1 cellular context compared by ENCODE assay signal in the genomic region with DNA sequence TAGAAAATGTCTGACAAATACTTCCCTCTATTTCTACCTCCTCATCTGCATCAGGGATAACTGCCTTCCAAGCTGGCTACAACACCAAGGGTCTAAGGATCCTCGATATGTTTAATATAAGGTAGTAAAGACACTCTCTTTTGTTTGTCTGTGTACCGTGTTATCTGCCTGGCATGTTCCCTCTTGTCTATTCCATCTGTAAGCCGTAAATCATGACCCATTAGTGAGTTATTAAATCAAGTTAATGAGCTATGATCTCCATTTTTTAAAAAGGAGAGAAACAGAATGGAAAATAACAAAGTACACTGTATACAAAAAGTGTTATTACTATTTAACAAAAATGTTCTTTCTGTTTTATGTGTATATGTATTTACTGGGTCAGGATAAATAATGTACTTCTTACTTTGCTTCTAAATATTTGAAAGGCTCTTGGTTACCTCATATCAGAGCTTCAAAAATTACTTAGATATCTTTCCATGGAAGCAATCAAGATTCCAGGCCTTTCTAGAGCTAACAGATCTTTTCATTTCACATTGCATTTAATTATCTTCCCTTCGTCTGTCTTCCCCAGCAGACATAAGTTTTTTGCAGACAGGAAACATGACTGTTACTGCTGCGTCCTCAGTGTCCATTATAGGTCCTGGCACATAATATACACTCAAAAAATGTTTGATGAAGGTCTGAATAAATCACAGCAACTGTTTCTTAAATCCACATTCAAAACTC.
TF ChIP-seq lines count a peak whose summit lies in the region.

No MANE protein-coding gene starts in this region.

TF ChIP-seq in SK-N-SH, 30 proteins besides CTCF, POLR2A, EP300 and RAD21 (continued from another document):
- no peak for TF ChIP-seq SMC3 (IDR thresholded peaks at IDR 0.05; ENCODE audit: low read depth, low read length)
- TF ChIP-seq MEF2A (IDR thresholded peaks at IDR 0.05; ENCODE audit: borderline replicate concordance, low read depth) = no peak
- no peak for TF ChIP-seq TCF12 (IDR thresholded peaks at IDR 0.05)
- TF ChIP-seq, protein P1, sequence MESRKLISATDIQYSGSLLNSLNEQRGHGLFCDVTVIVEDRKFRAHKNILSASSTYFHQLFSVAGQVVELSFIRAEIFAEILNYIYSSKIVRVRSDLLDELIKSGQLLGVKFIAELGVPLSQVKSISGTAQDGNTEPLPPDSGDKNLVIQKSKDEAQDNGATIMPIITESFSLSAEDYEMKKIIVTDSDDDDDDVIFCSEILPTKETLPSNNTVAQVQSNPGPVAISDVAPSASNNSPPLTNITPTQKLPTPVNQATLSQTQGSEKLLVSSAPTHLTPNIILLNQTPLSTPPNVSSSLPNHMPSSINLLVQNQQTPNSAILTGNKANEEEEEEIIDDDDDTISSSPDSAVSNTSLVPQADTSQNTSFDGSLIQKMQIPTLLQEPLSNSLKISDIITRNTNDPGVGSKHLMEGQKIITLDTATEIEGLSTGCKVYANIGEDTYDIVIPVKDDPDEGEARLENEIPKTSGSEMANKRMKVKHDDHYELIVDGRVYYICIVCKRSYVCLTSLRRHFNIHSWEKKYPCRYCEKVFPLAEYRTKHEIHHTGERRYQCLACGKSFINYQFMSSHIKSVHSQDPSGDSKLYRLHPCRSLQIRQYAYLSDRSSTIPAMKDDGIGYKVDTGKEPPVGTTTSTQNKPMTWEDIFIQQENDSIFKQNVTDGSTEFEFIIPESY (IDR thresholded peaks at IDR 0.05; ENCODE audit: borderline replicate concordance, low read depth) = no peak
- no peak for TF ChIP-seq RFX5 (IDR thresholded peaks at IDR 0.05; ENCODE audit: low read length)
- TF ChIP-seq TAF1 (IDR thresholded peaks at IDR 0.05; ENCODE audit: borderline replicate concordance, low read depth, low read length) = no peak
- TF ChIP-seq GATA2 (CRISPR knock-in tag; IDR thresholded peaks at IDR 0.05) = peak; percentile 82
- peak; percentile 38; the same call in 1 of the 2 replicates for TF ChIP-seq RCOR1 (IDR thresholded peaks at IDR 0.05; ENCODE audit: low read length)
